In the genomic region with DNA sequence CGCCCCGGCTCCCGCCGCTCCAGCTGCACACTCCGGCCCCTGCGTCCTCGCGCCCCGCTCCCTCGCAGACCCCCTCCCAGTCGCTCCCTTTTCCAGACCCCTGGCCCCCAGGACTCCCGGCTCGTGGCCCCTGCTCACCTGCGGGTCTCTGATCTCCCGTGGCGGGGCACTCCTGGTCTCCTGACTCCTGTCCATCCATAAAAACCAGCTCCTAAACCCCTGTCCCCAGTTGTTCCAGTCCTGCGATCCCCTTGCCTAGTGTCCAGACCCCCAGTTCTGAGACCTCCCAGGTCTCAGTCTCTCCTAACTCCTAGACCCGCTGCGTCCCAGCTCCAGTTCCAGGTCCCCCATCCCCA, we compare ENCODE assay signal across 1 cellular context.
TF ChIP-seq lines count a peak whose summit lies in the region.

No MANE protein-coding gene starts in this region.

TF ChIP-seq in HepG2, 621 proteins besides CTCF, POLR2A, EP300 and RAD21 (continued from another document):
- TF ChIP-seq, protein P1, sequence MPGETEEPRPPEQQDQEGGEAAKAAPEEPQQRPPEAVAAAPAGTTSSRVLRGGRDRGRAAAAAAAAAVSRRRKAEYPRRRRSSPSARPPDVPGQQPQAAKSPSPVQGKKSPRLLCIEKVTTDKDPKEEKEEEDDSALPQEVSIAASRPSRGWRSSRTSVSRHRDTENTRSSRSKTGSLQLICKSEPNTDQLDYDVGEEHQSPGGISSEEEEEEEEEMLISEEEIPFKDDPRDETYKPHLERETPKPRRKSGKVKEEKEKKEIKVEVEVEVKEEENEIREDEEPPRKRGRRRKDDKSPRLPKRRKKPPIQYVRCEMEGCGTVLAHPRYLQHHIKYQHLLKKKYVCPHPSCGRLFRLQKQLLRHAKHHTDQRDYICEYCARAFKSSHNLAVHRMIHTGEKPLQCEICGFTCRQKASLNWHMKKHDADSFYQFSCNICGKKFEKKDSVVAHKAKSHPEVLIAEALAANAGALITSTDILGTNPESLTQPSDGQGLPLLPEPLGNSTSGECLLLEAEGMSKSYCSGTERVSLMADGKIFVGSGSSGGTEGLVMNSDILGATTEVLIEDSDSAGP (CRISPR knock-in tag; IDR thresholded peaks at IDR 0.05; ENCODE audit: borderline replicate concordance): 0 out of 2 replicates have a peak, but pooled peaks have one; percentile 4
- TF ChIP-seq, protein P2, sequence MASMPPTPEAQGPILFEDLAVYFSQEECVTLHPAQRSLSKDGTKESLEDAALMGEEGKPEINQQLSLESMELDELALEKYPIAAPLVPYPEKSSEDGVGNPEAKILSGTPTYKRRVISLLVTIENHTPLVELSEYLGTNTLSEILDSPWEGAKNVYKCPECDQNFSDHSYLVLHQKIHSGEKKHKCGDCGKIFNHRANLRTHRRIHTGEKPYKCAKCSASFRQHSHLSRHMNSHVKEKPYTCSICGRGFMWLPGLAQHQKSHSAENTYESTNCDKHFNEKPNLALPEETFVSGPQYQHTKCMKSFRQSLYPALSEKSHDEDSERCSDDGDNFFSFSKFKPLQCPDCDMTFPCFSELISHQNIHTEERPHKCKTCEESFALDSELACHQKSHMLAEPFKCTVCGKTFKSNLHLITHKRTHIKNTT (CRISPR knock-in tag; IDR thresholded peaks at IDR 0.05): no peak
- TF ChIP-seq ZNF546 (CRISPR knock-in tag; conservative IDR thresholded peaks at IDR 0.05) (peak; percentile 94; the same call in 1 of the 2 replicates), ELF1 (CRISPR knock-in tag; IDR thresholded peaks at IDR 0.05) (no peak), E2F5 (CRISPR knock-in tag; conservative IDR thresholded peaks at IDR 0.05) (no peak), ZNF138 (CRISPR knock-in tag; IDR thresholded peaks at IDR 0.05; ENCODE audit: low read depth) (0 out of 2 replicates have a peak, but pooled peaks have one; percentile 9), CREBL2 (CRISPR knock-in tag; IDR thresholded peaks at IDR 0.05; ENCODE audit: borderline replicate concordance) (no peak), HNRNPLL (IDR thresholded peaks at IDR 0.05; ENCODE audit: low read depth, low read length, poor library complexity, severe bottlenecking) (no peak), E2F2 (CRISPR knock-in tag; IDR thresholded peaks at IDR 0.05; ENCODE audit: borderline replicate concordance) (no peak), FOXA3 (CRISPR knock-in tag; IDR thresholded peaks at IDR 0.05) (0 out of 2 replicates have a peak, but pooled peaks have one; percentile 1), RBAK (CRISPR knock-in tag; IDR thresholded peaks at IDR 0.05) (no peak), DNMT1 (CRISPR knock-in tag; IDR thresholded peaks at IDR 0.05) (no peak), MAZ (IDR thresholded peaks at IDR 0.05; ENCODE audit: borderline replicate concordance, low read depth, low read length) (no peak), MAZ (CRISPR knock-in tag; IDR thresholded peaks at IDR 0.05; ENCODE audit: low read depth) (no peak; the same call in 1 of the 2 replicates), ZEB1 (IDR thresholded peaks at IDR 0.05; ENCODE audit: insufficient replicate concordance, low read depth) (peak; percentile 47), ZNF557 (CRISPR knock-in tag; IDR thresholded peaks at IDR 0.05) (no peak), ZBTB8A (CRISPR knock-in tag; IDR thresholded peaks at IDR 0.05; ENCODE audit: borderline replicate concordance, low read depth) (0 out of 2 replicates have a peak, but pooled peaks have one; percentile 7), ZNF780A (CRISPR knock-in tag; IDR thresholded peaks at IDR 0.05) (no peak), ZNF570 (CRISPR knock-in tag; IDR thresholded peaks at IDR 0.05; ENCODE audit: borderline replicate concordance) (0 out of 2 replicates have a peak, but pooled peaks have one; percentile 75), SMC3 (IDR thresholded peaks at IDR 0.05; ENCODE audit: low read length) (no peak), TARDBP (CRISPR knock-in tag; IDR thresholded peaks at IDR 0.05) (no peak), GFI1 (CRISPR knock-in tag; IDR thresholded peaks at IDR 0.05; ENCODE audit: borderline replicate concordance) (no peak), ZNF749 (CRISPR knock-in tag; IDR thresholded peaks at IDR 0.05; ENCODE audit: borderline replicate concordance) (peak; percentile 17; the same call in 1 of the 2 replicates), SAFB2 (CRISPR knock-in tag; IDR thresholded peaks at IDR 0.05; ENCODE audit: borderline replicate concordance, low read depth) (peak; percentile 11), MTF1 (CRISPR knock-in tag; IDR thresholded peaks at IDR 0.05) (no peak), ZFP82 (CRISPR knock-in tag; IDR thresholded peaks at IDR 0.05; ENCODE audit: borderline replicate concordance) (no peak; the same call in 1 of the 2 replicates), PITX1 (CRISPR knock-in tag; IDR thresholded peaks at IDR 0.05) (no peak)
- TF ChIP-seq, protein P3, sequence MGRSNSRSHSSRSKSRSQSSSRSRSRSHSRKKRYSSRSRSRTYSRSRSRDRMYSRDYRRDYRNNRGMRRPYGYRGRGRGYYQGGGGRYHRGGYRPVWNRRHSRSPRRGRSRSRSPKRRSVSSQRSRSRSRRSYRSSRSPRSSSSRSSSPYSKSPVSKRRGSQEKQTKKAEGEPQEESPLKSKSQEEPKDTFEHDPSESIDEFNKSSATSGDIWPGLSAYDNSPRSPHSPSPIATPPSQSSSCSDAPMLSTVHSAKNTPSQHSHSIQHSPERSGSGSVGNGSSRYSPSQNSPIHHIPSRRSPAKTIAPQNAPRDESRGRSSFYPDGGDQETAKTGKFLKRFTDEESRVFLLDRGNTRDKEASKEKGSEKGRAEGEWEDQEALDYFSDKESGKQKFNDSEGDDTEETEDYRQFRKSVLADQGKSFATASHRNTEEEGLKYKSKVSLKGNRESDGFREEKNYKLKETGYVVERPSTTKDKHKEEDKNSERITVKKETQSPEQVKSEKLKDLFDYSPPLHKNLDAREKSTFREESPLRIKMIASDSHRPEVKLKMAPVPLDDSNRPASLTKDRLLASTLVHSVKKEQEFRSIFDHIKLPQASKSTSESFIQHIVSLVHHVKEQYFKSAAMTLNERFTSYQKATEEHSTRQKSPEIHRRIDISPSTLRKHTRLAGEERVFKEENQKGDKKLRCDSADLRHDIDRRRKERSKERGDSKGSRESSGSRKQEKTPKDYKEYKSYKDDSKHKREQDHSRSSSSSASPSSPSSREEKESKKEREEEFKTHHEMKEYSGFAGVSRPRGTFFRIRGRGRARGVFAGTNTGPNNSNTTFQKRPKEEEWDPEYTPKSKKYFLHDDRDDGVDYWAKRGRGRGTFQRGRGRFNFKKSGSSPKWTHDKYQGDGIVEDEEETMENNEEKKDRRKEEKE (IDR thresholded peaks at IDR 0.05): no peak
- TF ChIP-seq, protein P4, sequence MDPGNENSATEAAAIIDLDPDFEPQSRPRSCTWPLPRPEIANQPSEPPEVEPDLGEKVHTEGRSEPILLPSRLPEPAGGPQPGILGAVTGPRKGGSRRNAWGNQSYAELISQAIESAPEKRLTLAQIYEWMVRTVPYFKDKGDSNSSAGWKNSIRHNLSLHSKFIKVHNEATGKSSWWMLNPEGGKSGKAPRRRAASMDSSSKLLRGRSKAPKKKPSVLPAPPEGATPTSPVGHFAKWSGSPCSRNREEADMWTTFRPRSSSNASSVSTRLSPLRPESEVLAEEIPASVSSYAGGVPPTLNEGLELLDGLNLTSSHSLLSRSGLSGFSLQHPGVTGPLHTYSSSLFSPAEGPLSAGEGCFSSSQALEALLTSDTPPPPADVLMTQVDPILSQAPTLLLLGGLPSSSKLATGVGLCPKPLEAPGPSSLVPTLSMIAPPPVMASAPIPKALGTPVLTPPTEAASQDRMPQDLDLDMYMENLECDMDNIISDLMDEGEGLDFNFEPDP (CRISPR knock-in tag; conservative IDR thresholded peaks at IDR 0.05): no peak
TF ChIP-seq in HepG2: peak in this region for 33.
